Comparison of ENCODE assay signal across 8 cellular contexts in genomic region chr12:14961466-14962155, GRCh38. TPM values are rescaled to one million over a fixed set of nuclear protein-coding genes. Genes with fewer than 3 reads are reported as not detected.
DNase-seq lines count a peak whose midpoint lies in the region; ATAC-seq, FAIRE-seq and TF ChIP-seq lines count a peak whose summit lies in the region.

ARHGDIB (minus strand) TSS chr12:14961601; CDS start chr12:14950712, 10,889 bp downstream.

- in situ Hi-C loops in K562 (cut with MboI): loop anchor here (25.0 kb wide), 1 partner anchor 749 kb away; no protein-coding TSS in a partner anchor

- CTCF ChIA-PET in K562 (lab: Yijun Ruan, JAX; ENCODE audit: low intra/inter-chr PET ratio): no interaction called here

- H3K79me2 ChIP-seq in K562 (ENCODE audit: control insufficient read depth, insufficient read depth, low read length): no peaks in the 10 kb centered on the region

- H3K4me1 ChIP-seq in K562 (replicated peaks in 1 of 2; ENCODE audit: control insufficient read depth in 2 of 2, insufficient read depth in 2 of 2, low read length in 2 of 2): no peaks in the 10 kb centered on the region; a peak in 2 of 5 replicates
- H3K4me1 ChIP-seq in lung (ENCODE audit: control insufficient read depth in 2 of 2, insufficient read depth in 2 of 2, low read length in 2 of 2): peaks cover 4 to 6% of the 10 kb centered on the region in 2 donors

- no peak for TF ChIP-seq POLR2A in K562 (conservative IDR thresholded peaks at IDR 0.05)

- peak; percentile 83 for DNase-seq in T follicular helper cell (ENCODE audit: low read depth)
- peak in 2 of 4 experiments; percentile 14 to 59 for DNase-seq in K562 (ENCODE audit: extremely low read depth in 1 of 4, low spot score in 3 of 4)
- peak; percentile 34 for DNase-seq in lung (ENCODE audit: low spot score)
- peak; percentile 70 for DNase-seq in stimulated activated naive CD8-positive, alpha-beta T cell treated with anti-CD3 and anti-CD28 coated beads, Interleukin-15, Interleukin-2, amounts not matched to agents 100 U/mL and 50 U/mL, for 24 hours
- no peak for DNase-seq in glomerular visceral epithelial cell (ENCODE audit: extremely low spot score)
- DNase-seq in iPS-NIHi11 (ENCODE audit: low spot score): no peak

- TF ChIP-seq EP300 in K562 (IDR thresholded peaks at IDR 0.05; ENCODE audit: low read length): no peak

- H3K4me2 ChIP-seq in K562 (ENCODE audit: insufficient read depth, low read length): peak within 1 kb of the TSS; percentile 86

- H3K4me3 ChIP-seq in K562 (peak within 1 kb of the TSS; percentile 40), lung (peak within 1 kb of the TSS; percentile 17)

- intact Hi-C loops in K562 (cut with micrococcal nuclease): no loop called here

- POLR2A ChIA-PET in K562 (lab: Yijun Ruan, JAX): no interaction called here

- H2AFZ ChIP-seq in K562 (ENCODE audit: low read depth, low read length): peak within 1 kb of the TSS; percentile 88

- TF ChIP-seq RAD21 in K562 (CRISPR knock-in tag; conservative IDR thresholded peaks at IDR 0.05 in 1 of 2, IDR thresholded peaks at IDR 0.05 in 1 of 2): no peak

- H4K20me1 ChIP-seq in K562 (replicated peaks; ENCODE audit: control insufficient read depth, insufficient read depth, low read length): no peaks in the 10 kb centered on the region

- WGBS in K562 (ENCODE audit: insufficient coverage, low coverage, missing lambda C conversion rate): 4% methylated on average over 14 of the region's 14 CpGs
- 9 to 17% methylated on average over 14 of the region's 14 CpGs for WGBS in lung, 2 donors

- H3K9ac ChIP-seq in K562 (ENCODE audit: insufficient read depth in 1 of 2, low read depth in 2 of 2, low read length in 2 of 2): peak within 1 kb of the TSS; percentile 65 to 77; a peak in 3 of 4 replicates

- BruUV-seq in K562 (replicated peaks; lab: Mats Ljungman, UMichigan): no TSS peak

- H3K27me3 ChIP-seq in K562 (ENCODE audit: control insufficient read depth in 2 of 2, insufficient read depth in 2 of 2, low read length in 2 of 2) (no peaks in the 10 kb centered on the region), lung (ENCODE audit: control insufficient read depth, insufficient read depth) (no peaks in the 10 kb centered on the region)

- peak within 1 kb of the TSS; percentile 86 for H3K27ac ChIP-seq in K562 (ENCODE audit: extremely low read depth, low read depth, low read length)
- H3K27ac ChIP-seq in lung (ENCODE audit: low read depth in 1 of 2, low read length in 1 of 2): peak within 1 kb of the TSS; percentile 64 to 79

- no peaks in the 10 kb centered on the region for H3K9me1 ChIP-seq in K562 (ENCODE audit: control insufficient read depth, insufficient read depth, low read length)

- peak; percentile 55 for FAIRE-seq in K562 (lab: Jason Lieb, UNC)

- TF ChIP-seq CTCF in K562 (IDR thresholded peaks at IDR 0.05 in 2 of 3, conservative IDR thresholded peaks at IDR 0.05 in 1 of 3; ENCODE audit: insufficient read depth in 2 of 3, low read depth in 1 of 3, low read length in 3 of 3) (no peak), lung (IDR thresholded peaks at IDR 0.05; ENCODE audit: control extremely low read depth, extremely low read depth) (no peak)

- ATAC-seq in GM19043 (IDR thresholded peaks at IDR 0.05; ENCODE audit: low read depth, unreplicated experiment) (peak; percentile 59), HG03139 (IDR thresholded peaks at IDR 0.05; ENCODE audit: unreplicated experiment) (peak; percentile 56), K562 (peak; percentile 65), lung (ENCODE audit: insufficient read depth, low FRiP score) (peak; percentile 81)
- ATAC-seq in stimulated activated naive CD8-positive, alpha-beta T cell treated with anti-CD3 and anti-CD28 coated beads, Interleukin-15, Interleukin-2, amounts not matched to agents 100 U/mL and 50 U/mL, for 24 hours: peak; percentile 79

- H3K9me3 ChIP-seq in K562 (replicated peaks; ENCODE audit: control insufficient read depth, insufficient read depth, low read depth, low read length) (no peaks in the 10 kb centered on the region), lung (ENCODE audit: control insufficient read depth in 2 of 2, insufficient read depth in 1 of 2, low read length in 1 of 2) (no peaks in the 10 kb centered on the region)

- H3K36me3 ChIP-seq in K562 (ENCODE audit: control insufficient read depth, insufficient read depth, low read length) (no peaks in the 10 kb centered on the region), lung (ENCODE audit: control insufficient read depth in 2 of 2, insufficient read depth in 2 of 2, low read length in 2 of 2) (no peaks in the 10 kb centered on the region)

TF ChIP-seq in K562, 482 proteins besides CTCF, POLR2A, EP300 and RAD21 (continues in another document):
- no peak for TF ChIP-seq SRSF9 (IDR thresholded peaks at IDR 0.05; ENCODE audit: borderline replicate concordance, low read depth, low read length)
- TF ChIP-seq ZNF707 (CRISPR knock-in tag; conservative IDR thresholded peaks at IDR 0.05): no peak
- TF ChIP-seq MEIS2 (IDR thresholded peaks at IDR 0.05; ENCODE audit: partially characterized antibody): peak; percentile 44
- no peak for TF ChIP-seq POLR3G (IDR thresholded peaks at IDR 0.05; ENCODE audit: extremely low read depth, insufficient read length, insufficient replicate concordance)
- TF ChIP-seq RBBP5 (IDR thresholded peaks at IDR 0.05; ENCODE audit: borderline replicate concordance, insufficient read depth, low read length, poor library complexity, severe bottlenecking): no peak
- no peak for TF ChIP-seq ARID4B (CRISPR knock-in tag; IDR thresholded peaks at IDR 0.05)

RNA-seq across cellular contexts. Expression of gene ARHGDIB, which starts in this region (rescaled TPM):
- 0.39 TPM in 1 of 2 replicates, not detected in the other for total RNA-seq in K562 (2011; cell fraction: chromatin; rRNA removed; ENCODE audit: low replicate concordance)
- total RNA-seq in K562 (2011; cell fraction: nucleolus; rRNA removed): 0.53 TPM in 1 of 2 replicates, not detected in the other
- 0.76 and 0.81 TPM in 2 replicates for total RNA-seq in K562 (2011; cell fraction: nucleoplasm; rRNA removed)
- total RNA-seq in K562 (2014; rRNA removed) (63.2 and 100 TPM in 2 replicates), K562 (2014; rRNA removed; fragmentation: Illumina TruSeq; extraction: Trizol) (67.3 and 68.7 TPM in 2 replicates), K562 (2015; rRNA removed; fragmentation: Illumina TruSeq; extraction: Trizol) (145 and 151 TPM in 2 replicates), K562 (2021) (51.1 and 55.8 TPM in 2 replicates), lung (100 to 1,000 TPM in 1 of 2 donors, 10 to 100 TPM in 1; 66.5 to 250 TPM)
- polyA plus RNA-seq in K562 (2011; rRNA removed) (9.5 and 21.9 TPM in 2 replicates), K562 (2014; fragmentation: Illumina TruSeq; extraction: Trizol) (114 and 145 TPM in 2 replicates), K562 (2014; fragmentation: Nextera tagmentation; extraction: Ambion mirVana) (100 to 1,000 TPM; 171 to 204 TPM), K562 (2014; rRNA removed) (90.4 and 116 TPM in 2 replicates), lung (100 to 1,000 TPM; 269 to 597 TPM)
- polyA plus RNA-seq in K562 (2011; cell fraction: cytosol; rRNA removed): 11.3 and 35.3 TPM in 2 replicates
- 2.8 and 7.8 TPM in 2 replicates for polyA plus RNA-seq in K562 (2011; cell fraction: nucleus; rRNA removed)
- polyA plus RNA-seq in K562 (2012): 132 and 187 TPM in 2 replicates
- 12.7 and 19.3 TPM in 2 replicates for polyA minus RNA-seq in K562 (2011; rRNA and poly(A)+ RNA removed)
- 3.9 and 4.3 TPM in 2 replicates for polyA minus RNA-seq in K562 (2011; cell fraction: cytosol; rRNA and poly(A)+ RNA removed)
- 0.27 and 4.2 TPM in 2 replicates for polyA minus RNA-seq in K562 (2011; cell fraction: nucleus; rRNA and poly(A)+ RNA removed)

Comparison
In these comparisons a context has a peak if more than half of its experiments do, and no peak if none do; other contexts are left out.
1. DNase-seq: peak in T follicular helper cell (single experiment), lung (single experiment) and stimulated activated naive CD8-positive, alpha-beta T cell treated with anti-CD3 and anti-CD28 coated beads, Interleukin-15, Interleukin-2, amounts not matched to agents 100 U/mL and 50 U/mL, for 24 hours (single experiment); none in glomerular visceral epithelial cell (single experiment) and iPS-NIHi11 (single experiment).
2. Peak in every context shown above with its lines, with median percentiles within 50 percentile points of each other: ATAC-seq.